19 cellular contexts compared by ENCODE assay signal in genomic region chr12:110679201-110679600, GRCh38.
"Had no signal": no experiment of that assay in that cellular context is flagged by ENCODE, and none has a peak within 500 bp of the region (broad histone marks: within the 10 kb centered on the region; RNA-seq: fewer than 3 reads in every experiment).

No MANE protein-coding gene starts in this region.

- H3K27me3 Mint-ChIP-seq: activated naive CD8-positive, alpha-beta T cell treated with anti-CD3 and anti-CD28 coated beads for 36 hours; effector memory CD8-positive, alpha-beta T cell; stimulated activated naive CD8-positive, alpha-beta T cell treated with anti-CD3 and anti-CD28 coated beads, Interleukin-15, Interleukin-2, amounts not matched to agents 100 ng/mL and 50 ng/mL, for 24 hours had no signal

- H3K9me3 Mint-ChIP-seq: effector memory CD8-positive, alpha-beta T cell; immature natural killer cell had no signal

- H3K4me1 ChIP-seq: colonic mucosa, pancreas, psoas muscle, thyroid gland had no signal

- H3K27ac ChIP-seq: colonic mucosa, dorsolateral prefrontal cortex, pancreas, psoas muscle, right atrium auricular region, thyroid gland, upper lobe of right lung had no signal

- H3K4me3 ChIP-seq: colonic mucosa, dorsolateral prefrontal cortex, pancreas, psoas muscle, right atrium auricular region, thyroid gland, upper lobe of right lung had no signal

- ATAC-seq: effector memory CD8-positive, alpha-beta T cell; esophagus mucosa; pancreas; psoas muscle; upper lobe of right lung had no signal

- H3K9me3 ChIP-seq: colonic mucosa, pancreas, psoas muscle, thyroid gland, upper lobe of right lung had no signal

- DNase-seq: activated naive CD8-positive, alpha-beta T cell treated with anti-CD3 and anti-CD28 coated beads for 36 hours; activated T-cell treated with anti-CD3 and anti-CD28 coated beads, Interleukin-2, amount 50 U/mL, for 1 hour; amygdala; colonic mucosa; dorsolateral prefrontal cortex; effector memory CD8-positive, alpha-beta T cell; foreskin melanocyte; immature natural killer cell; mesenchymal stem cell; nephron progenitor cell; pancreas; psoas muscle; stimulated activated CD4-positive, alpha-beta T cell treated with anti-CD3 and anti-CD28 coated beads, Interleukin-4, amount 100 ng/mL, for 24 hours; substantia nigra; upper lobe of right lung had no signal

- H3K4me1 Mint-ChIP-seq: nephron progenitor cell had no signal

- H3K27me3 ChIP-seq: colonic mucosa, dorsolateral prefrontal cortex, pancreas, right atrium auricular region, thyroid gland, upper lobe of right lung had no signal

- H3K27ac Mint-ChIP-seq: activated naive CD8-positive, alpha-beta T cell treated with anti-CD3 and anti-CD28 coated beads for 36 hours; nephron progenitor cell had no signal

- H3K36me3 ChIP-seq: colonic mucosa, pancreas, right atrium auricular region, thyroid gland, upper lobe of right lung had no signal

- H3K4me3 Mint-ChIP-seq: activated naive CD8-positive, alpha-beta T cell treated with anti-CD3 and anti-CD28 coated beads for 36 hours; effector memory CD8-positive, alpha-beta T cell; nephron progenitor cell; stimulated activated naive CD8-positive, alpha-beta T cell treated with anti-CD3 and anti-CD28 coated beads, Interleukin-15, Interleukin-2, amounts not matched to agents 100 ng/mL and 50 ng/mL, for 24 hours had no signal
